In the genomic region with DNA sequence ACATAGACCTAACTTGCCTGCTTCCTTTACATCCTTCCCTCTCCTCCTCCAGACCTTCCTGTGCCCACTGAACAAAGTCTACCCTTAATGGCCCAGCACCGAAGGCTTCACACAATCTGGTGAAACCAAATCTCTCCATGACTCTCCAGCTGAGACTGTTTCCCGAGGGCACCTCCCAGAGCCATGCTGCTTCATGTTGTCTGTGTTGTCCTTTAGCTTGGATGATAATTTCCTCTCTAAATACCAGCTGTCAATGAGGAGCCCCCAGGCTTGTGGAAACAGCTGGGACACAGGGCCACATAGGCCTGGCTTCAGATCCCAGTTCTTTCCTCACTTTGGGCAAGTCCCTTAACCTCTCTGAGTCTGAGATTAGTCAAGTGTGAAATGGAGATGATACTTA, we compare ENCODE assay signal across 22 cellular contexts. TPM values are rescaled to one million over a fixed set of nuclear protein-coding genes. Genes with fewer than 3 reads are reported as not detected.
DNase-seq lines count a peak whose midpoint lies in the region; ATAC-seq and TF ChIP-seq lines count a peak whose summit lies in the region.
"Had no signal": no experiment of that assay in that cellular context is flagged by ENCODE, and none has a peak within 500 bp of the region (broad histone marks: within the 10 kb centered on the region; RNA-seq: fewer than 3 reads in every experiment).

No MANE protein-coding gene starts in this region.

- H2AFZ ChIP-seq in PC-3 (ENCODE audit: low read length) (no peak overlapping the region), trophoblast cell (ENCODE audit: insufficient read depth, low read length, poor library complexity) (no peak overlapping the region)

- no peak for TF ChIP-seq CTCF in HFFc6 (IDR thresholded peaks at IDR 0.05)
- TF ChIP-seq CTCF in PC-3 (conservative IDR thresholded peaks at IDR 0.05; ENCODE audit: low read depth, low read length), result no peak
- TF ChIP-seq CTCF in endothelial cell (IDR thresholded peaks at IDR 0.05; ENCODE audit: unreplicated experiment), result no peak

- H3K36me3 Mint-ChIP-seq in HFFc6 (ENCODE audit: low read depth), result peaks cover 73% of the 10 kb centered on the region
- peaks cover 79% of the 10 kb centered on the region for H3K36me3 Mint-ChIP-seq in endothelial cell (ENCODE audit: low read depth, unreplicated experiment)
- H3K36me3 Mint-ChIP-seq in stimulated activated memory B cell treated with anti-CD40 and anti-IgM and Interleukin-4, amounts not matched to agents 10 μg/mL and 1 μg/mL and 100 μg/mL, for 72 hours, result peaks cover 14% of the 10 kb centered on the region

- H2AK5ac ChIP-seq in trophoblast cell (ENCODE audit: low read length), result no peak overlapping the region

- CTCF ChIA-PET in PC-3 (lab: Charles Lee), result no interaction called here

- H3K27me3 ChIP-seq in PC-3 (ENCODE audit: low read length), result no peaks in the 10 kb centered on the region
- H3K27me3 ChIP-seq in trophoblast cell (ENCODE audit: insufficient read depth, low read length), result no peaks in the 10 kb centered on the region
- H3K27me3 ChIP-seq: esophagus squamous epithelium, gastrocnemius medialis, suprapubic skin had no signal

- H4K91ac ChIP-seq in trophoblast cell (ENCODE audit: low read depth, low read length), result no peak overlapping the region

- H4K12ac ChIP-seq in trophoblast cell (ENCODE audit: low read depth, low read length), result no peak overlapping the region

- H3K9me2 ChIP-seq in PC-3 (replicated peaks; ENCODE audit: low read length), result no peaks in the 10 kb centered on the region

- no peak overlapping the region for H3K14ac ChIP-seq in trophoblast cell (ENCODE audit: low read length)

- DNase-seq in HFFc6 (no peak), PC-3 (no peak), endothelial cell (ENCODE audit: low spot score) (no peak), trophoblast cell (no peak), putamen (ENCODE audit: low spot score) (no peak), NCI-H1105 (lab: John Stamatoyannopoulos, UW) (no peak), NCI-H1105 treated with DMSO at 0.1 percent for 48 hours (lab: John Stamatoyannopoulos, UW) (no peak)
- DNase-seq: activated CD4-positive, alpha-beta T cell treated with anti-CD3 and anti-CD28 coated beads for 48 hours; activated T-cell treated with anti-CD3 and anti-CD28 coated beads, Interleukin-2, amount 50 U/mL, for 4 hours; C1 segment of cervical spinal cord; effector memory CD4-positive, alpha-beta T cell; esophagus squamous epithelium; gastrocnemius medialis; Karpas-422; lower lobe of right lung; NCI-H2029 treated with DMSO at 0.1 percent for 48 hours; NCI-H510A had no signal

- H3K79me2 ChIP-seq in PC-3 (ENCODE audit: low read length), result no peaks in the 10 kb centered on the region
- H3K79me2 ChIP-seq in trophoblast cell (ENCODE audit: control insufficient read depth, insufficient read depth, low read length, poor library complexity), result peaks cover 4% of the 10 kb centered on the region

- H2BK120ac ChIP-seq in trophoblast cell (ENCODE audit: insufficient read depth, low read length, poor library complexity), result no peak overlapping the region

- peaks cover 71% of the 10 kb centered on the region for H3K4me1 Mint-ChIP-seq in HFFc6 (ENCODE audit: low read depth)
- peaks cover 48% of the 10 kb centered on the region for H3K4me1 Mint-ChIP-seq in endothelial cell (ENCODE audit: unreplicated experiment)
- no peaks in the 10 kb centered on the region for H3K4me1 Mint-ChIP-seq in stimulated activated memory B cell treated with anti-CD40 and anti-IgM and Interleukin-4, amounts not matched to agents 10 μg/mL and 1 μg/mL and 100 μg/mL, for 72 hours

- H4K20me1 ChIP-seq in PC-3 (ENCODE audit: low read length), result no peaks in the 10 kb centered on the region

- H3K9me3 ChIP-seq in PC-3 (ENCODE audit: low read length) (no peaks in the 10 kb centered on the region), trophoblast cell (ENCODE audit: insufficient read depth, low read depth, low read length) (no peaks in the 10 kb centered on the region)
- H3K9me3 ChIP-seq: esophagus squamous epithelium, gastrocnemius medialis, lower lobe of right lung, prostate gland, suprapubic skin had no signal

- H3K27me3 Mint-ChIP-seq in HFFc6 (ENCODE audit: insufficient read depth) (peaks cover 15% of the 10 kb centered on the region), endothelial cell (ENCODE audit: unreplicated experiment) (peaks cover 4% of the 10 kb centered on the region)
- no peaks in the 10 kb centered on the region for H3K27me3 Mint-ChIP-seq in stimulated activated memory B cell treated with anti-CD40 and anti-IgM and Interleukin-4, amounts not matched to agents 10 μg/mL and 1 μg/mL and 100 μg/mL, for 72 hours
- H3K27me3 Mint-ChIP-seq: brain had no signal

- ATAC-seq in PC-3, result no peak
- ATAC-seq in stimulated activated memory B cell treated with anti-CD40 and anti-IgM and Interleukin-4, amounts not matched to agents 10 μg/mL and 1 μg/mL and 100 μg/mL, for 72 hours, result no peak
- ATAC-seq: activated T-cell treated with anti-CD3 and anti-CD28 coated beads, Interleukin-2, amount 50 U/mL, for 4 hours; gastrocnemius medialis had no signal

- H3K4me2 ChIP-seq in PC-3 (ENCODE audit: low read length), result no peak overlapping the region
- H3K4me2 ChIP-seq in trophoblast cell (ENCODE audit: low read length), result no peak overlapping the region

- H3K9me3 Mint-ChIP-seq in HFFc6 (no peaks in the 10 kb centered on the region), endothelial cell (ENCODE audit: unreplicated experiment) (no peaks in the 10 kb centered on the region)
- H3K9me3 Mint-ChIP-seq in stimulated activated memory B cell treated with anti-CD40 and anti-IgM and Interleukin-4, amounts not matched to agents 10 μg/mL and 1 μg/mL and 100 μg/mL, for 72 hours, result no peaks in the 10 kb centered on the region
- H3K9me3 Mint-ChIP-seq: activated T-cell treated with anti-CD3 and anti-CD28 coated beads, Interleukin-2, amount 50 U/mL, for 4 hours; brain; T-helper 2 cell treated with Interferon-gamma antibody and Interleukin-4, amounts not matched to agents 5 μg/mL and 100 μg/mL, for 36 hours had no signal

- TSS peak; percentile 8 for BruUV-seq in PC-3 (replicated peaks; lab: Mats Ljungman, UMichigan)

- H3K27ac Mint-ChIP-seq in HFFc6 (peak overlapping the region; percentile 26; the same call in 1 of the 2 replicates), endothelial cell (ENCODE audit: unreplicated experiment) (peak overlapping the region; percentile 10)
- no peak overlapping the region for H3K27ac Mint-ChIP-seq in stimulated activated memory B cell treated with anti-CD40 and anti-IgM and Interleukin-4, amounts not matched to agents 10 μg/mL and 1 μg/mL and 100 μg/mL, for 72 hours
- H3K27ac Mint-ChIP-seq: T-helper 2 cell treated with Interferon-gamma antibody and Interleukin-4, amounts not matched to agents 5 μg/mL and 100 μg/mL, for 36 hours had no signal

- no CpG with 5 or more reads among the region's 2 CpGs for WGBS in trophoblast cell (ENCODE audit: extremely low coverage, insufficient coverage, insufficient read length)

- peak overlapping the region; percentile 80 for H3K18ac ChIP-seq in trophoblast cell (ENCODE audit: low read length)

- no peak overlapping the region for H2BK12ac ChIP-seq in trophoblast cell (ENCODE audit: low read length)

- H3K4me1 ChIP-seq in PC-3 (ENCODE audit: insufficient read depth, low read length) (peaks cover 26% of the 10 kb centered on the region), trophoblast cell (ENCODE audit: control insufficient read depth in 1 of 2, insufficient read depth in 2 of 2, low read length in 2 of 2) (peaks cover 20 to 22% of the 10 kb centered on the region in 2 experiments)
- H3K4me1 ChIP-seq: prostate gland had no signal

- H3K79me1 ChIP-seq in trophoblast cell (ENCODE audit: low read length), result peaks cover 23% of the 10 kb centered on the region

- POLR2A ChIA-PET in PC-3 (lab: Charles Lee; ENCODE audit: unreplicated experiment), result no interaction called here

- no peak overlapping the region for H4K8ac ChIP-seq in trophoblast cell (ENCODE audit: low read depth, low read length)

- H3K4me3 Mint-ChIP-seq in HFFc6 (no peak overlapping the region), endothelial cell (ENCODE audit: unreplicated experiment) (no peak overlapping the region)
- no peak overlapping the region for H3K4me3 Mint-ChIP-seq in stimulated activated memory B cell treated with anti-CD40 and anti-IgM and Interleukin-4, amounts not matched to agents 10 μg/mL and 1 μg/mL and 100 μg/mL, for 72 hours
- H3K4me3 Mint-ChIP-seq: activated T-cell treated with anti-CD3 and anti-CD28 coated beads, Interleukin-2, amount 50 U/mL, for 4 hours; brain; T-helper 2 cell treated with Interferon-gamma antibody and Interleukin-4, amounts not matched to agents 5 μg/mL and 100 μg/mL, for 36 hours had no signal

- peaks cover 11% of the 10 kb centered on the region for H3F3A ChIP-seq in PC-3 (ENCODE audit: low read length, unreplicated experiment)

- no peak overlapping the region for H3K4ac ChIP-seq in trophoblast cell (ENCODE audit: low read depth, low read length)

- peaks cover 41% of the 10 kb centered on the region for H3K36me3 ChIP-seq in PC-3 (ENCODE audit: low read depth, low read length)
- peaks cover 29 to 61% of the 10 kb centered on the region in 2 experiments for H3K36me3 ChIP-seq in trophoblast cell (ENCODE audit: control insufficient read depth in 1 of 2, insufficient read depth in 2 of 2, low read length in 2 of 2)
- H3K36me3 ChIP-seq: prostate gland had no signal

- peak overlapping the region; percentile 9 for H2BK5ac ChIP-seq in trophoblast cell (ENCODE audit: low read depth, low read length, poor library complexity)

- H3K23ac ChIP-seq in trophoblast cell (ENCODE audit: low read length), result no peak overlapping the region

- H3K9ac ChIP-seq in PC-3 (ENCODE audit: low read length) (no peak overlapping the region), trophoblast cell (ENCODE audit: low read length) (no peak overlapping the region)

- H3K27ac ChIP-seq in PC-3 (ENCODE audit: low read length), result no peak overlapping the region
- no peak overlapping the region for H3K27ac ChIP-seq in trophoblast cell (ENCODE audit: low read depth, low read length)
- H3K27ac ChIP-seq: esophagus squamous epithelium, lower lobe of right lung, prostate gland, suprapubic skin had no signal

- H3K4me3 ChIP-seq in PC-3 (ENCODE audit: low read length), result no peak overlapping the region
- no peak overlapping the region for H3K4me3 ChIP-seq in trophoblast cell (ENCODE audit: low read depth, low read length)
- H3K4me3 ChIP-seq: esophagus squamous epithelium, gastrocnemius medialis, lower lobe of right lung, prostate gland, suprapubic skin had no signal

- intact Hi-C loops in PC-3 (cut with micrococcal nuclease), result loop anchor here (5.0 kb wide), 2 partner anchors 152 to 202 kb away; no protein-coding TSS in a partner anchor

RNA-seq across cellular contexts. Expression of a gene that starts 54.3 kb away (rescaled TPM):
- 10 to 100 TPM; 76.8 to 87.4 (median 82.5) TPM for total RNA-seq in HFFc6 (2021; fragmentation: NEBNext Ultra II Directional; extraction: Animal tissue kit (Norgen Biotek cat#: 25700))
- total RNA-seq in PC-3 (2014; rRNA removed) (53.6 and 64.0 TPM in 2 replicates), endothelial cell (ENCODE audit: unreplicated experiment) (89.9 TPM)
- polyA plus RNA-seq in trophoblast cell (2013), result 93.2 and 100 TPM in 2 replicates

RNA-seq across cellular contexts. Expression of a gene that starts 57.6 kb away (rescaled TPM):
- 100 to 1,000 TPM; 112 to 134 (median 123) TPM for total RNA-seq in HFFc6 (2021; fragmentation: NEBNext Ultra II Directional; extraction: Animal tissue kit (Norgen Biotek cat#: 25700))
- total RNA-seq in PC-3 (2014; rRNA removed) (74.3 and 101 TPM in 2 replicates), endothelial cell (ENCODE audit: unreplicated experiment) (453 TPM)
- 407 and 428 TPM in 2 replicates for polyA plus RNA-seq in trophoblast cell (2013)
